In the genomic region with DNA sequence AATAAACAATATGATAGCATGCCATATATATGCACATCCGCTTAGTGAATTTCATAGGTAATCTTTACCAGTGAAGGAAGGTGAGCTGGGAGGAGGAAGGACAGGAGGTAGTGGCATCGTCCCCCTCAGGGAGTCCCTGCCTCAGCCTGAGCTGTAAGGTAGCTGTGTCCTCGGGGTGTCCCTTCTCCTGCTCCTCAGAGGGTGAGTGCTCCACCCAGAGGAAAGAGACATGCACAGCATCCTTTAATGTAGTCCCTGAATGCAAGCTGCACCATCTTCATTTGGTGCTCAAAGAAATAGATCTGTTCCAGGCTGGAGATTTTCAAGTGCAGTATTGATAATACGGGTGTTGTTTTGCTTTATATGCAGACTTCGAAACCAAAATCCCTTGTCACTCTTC, we compare ENCODE assay signal across 1 cellular context.
TF ChIP-seq lines count a peak whose summit lies in the region.

No MANE protein-coding gene starts in this region.

TF ChIP-seq in GM23338, 12 proteins besides CTCF, POLR2A, EP300 and RAD21 (continued from another document):
- TF ChIP-seq, protein P1, sequence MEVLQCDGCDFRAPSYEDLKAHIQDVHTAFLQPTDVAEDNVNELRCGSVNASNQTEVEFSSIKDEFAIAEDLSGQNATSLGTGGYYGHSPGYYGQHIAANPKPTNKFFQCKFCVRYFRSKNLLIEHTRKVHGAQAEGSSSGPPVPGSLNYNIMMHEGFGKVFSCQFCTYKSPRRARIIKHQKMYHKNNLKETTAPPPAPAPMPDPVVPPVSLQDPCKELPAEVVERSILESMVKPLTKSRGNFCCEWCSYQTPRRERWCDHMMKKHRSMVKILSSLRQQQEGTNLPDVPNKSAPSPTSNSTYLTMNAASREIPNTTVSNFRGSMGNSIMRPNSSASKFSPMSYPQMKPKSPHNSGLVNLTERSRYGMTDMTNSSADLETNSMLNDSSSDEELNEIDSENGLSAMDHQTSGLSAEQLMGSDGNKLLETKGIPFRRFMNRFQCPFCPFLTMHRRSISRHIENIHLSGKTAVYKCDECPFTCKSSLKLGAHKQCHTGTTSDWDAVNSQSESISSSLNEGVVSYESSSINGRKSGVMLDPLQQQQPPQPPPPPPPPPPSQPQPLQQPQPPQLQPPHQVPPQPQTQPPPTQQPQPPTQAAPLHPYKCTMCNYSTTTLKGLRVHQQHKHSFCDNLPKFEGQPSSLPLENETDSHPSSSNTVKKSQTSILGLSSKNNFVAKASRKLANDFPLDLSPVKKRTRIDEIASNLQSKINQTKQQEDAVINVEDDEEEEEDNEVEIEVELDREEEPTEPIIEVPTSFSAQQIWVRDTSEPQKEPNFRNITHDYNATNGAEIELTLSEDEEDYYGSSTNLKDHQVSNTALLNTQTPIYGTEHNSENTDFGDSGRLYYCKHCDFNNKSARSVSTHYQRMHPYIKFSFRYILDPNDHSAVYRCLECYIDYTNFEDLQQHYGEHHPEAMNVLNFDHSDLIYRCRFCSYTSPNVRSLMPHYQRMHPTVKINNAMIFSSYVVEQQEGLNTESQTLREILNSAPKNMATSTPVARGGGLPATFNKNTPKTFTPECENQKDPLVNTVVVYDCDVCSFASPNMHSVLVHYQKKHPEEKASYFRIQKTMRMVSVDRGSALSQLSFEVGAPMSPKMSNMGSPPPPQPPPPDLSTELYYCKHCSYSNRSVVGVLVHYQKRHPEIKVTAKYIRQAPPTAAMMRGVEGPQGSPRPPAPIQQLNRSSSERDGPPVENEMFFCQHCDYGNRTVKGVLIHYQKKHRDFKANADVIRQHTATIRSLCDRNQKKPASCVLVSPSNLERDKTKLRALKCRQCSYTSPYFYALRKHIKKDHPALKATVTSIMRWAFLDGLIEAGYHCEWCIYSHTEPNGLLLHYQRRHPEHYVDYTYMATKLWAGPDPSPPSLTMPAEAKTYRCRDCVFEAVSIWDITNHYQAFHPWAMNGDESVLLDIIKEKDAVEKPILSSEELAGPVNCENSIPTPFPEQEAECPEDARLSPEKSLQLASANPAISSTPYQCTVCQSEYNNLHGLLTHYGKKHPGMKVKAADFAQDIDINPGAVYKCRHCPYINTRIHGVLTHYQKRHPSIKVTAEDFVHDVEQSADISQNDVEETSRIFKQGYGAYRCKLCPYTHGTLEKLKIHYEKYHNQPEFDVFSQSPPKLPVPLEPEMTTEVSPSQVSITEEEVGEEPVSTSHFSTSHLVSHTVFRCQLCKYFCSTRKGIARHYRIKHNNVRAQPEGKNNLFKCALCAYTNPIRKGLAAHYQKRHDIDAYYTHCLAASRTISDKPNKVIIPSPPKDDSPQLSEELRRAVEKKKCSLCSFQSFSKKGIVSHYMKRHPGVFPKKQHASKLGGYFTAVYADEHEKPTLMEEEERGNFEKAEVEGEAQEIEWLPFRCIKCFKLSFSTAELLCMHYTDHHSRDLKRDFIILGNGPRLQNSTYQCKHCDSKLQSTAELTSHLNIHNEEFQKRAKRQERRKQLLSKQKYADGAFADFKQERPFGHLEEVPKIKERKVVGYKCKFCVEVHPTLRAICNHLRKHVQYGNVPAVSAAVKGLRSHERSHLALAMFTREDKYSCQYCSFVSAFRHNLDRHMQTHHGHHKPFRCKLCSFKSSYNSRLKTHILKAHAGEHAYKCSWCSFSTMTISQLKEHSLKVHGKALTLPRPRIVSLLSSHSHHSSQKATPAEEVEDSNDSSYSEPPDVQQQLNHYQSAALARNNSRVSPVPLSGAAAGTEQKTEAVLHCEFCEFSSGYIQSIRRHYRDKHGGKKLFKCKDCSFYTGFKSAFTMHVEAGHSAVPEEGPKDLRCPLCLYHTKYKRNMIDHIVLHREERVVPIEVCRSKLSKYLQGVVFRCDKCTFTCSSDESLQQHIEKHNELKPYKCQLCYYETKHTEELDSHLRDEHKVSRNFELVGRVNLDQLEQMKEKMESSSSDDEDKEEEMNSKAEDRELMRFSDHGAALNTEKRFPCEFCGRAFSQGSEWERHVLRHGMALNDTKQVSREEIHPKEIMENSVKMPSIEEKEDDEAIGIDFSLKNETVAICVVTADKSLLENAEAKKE (CRISPR knock-in tag; IDR thresholded peaks at IDR 0.05), result no peak
- TF ChIP-seq NANOG (IDR thresholded peaks at IDR 0.05; ENCODE audit: borderline replicate concordance), result no peak
- TF ChIP-seq, protein P2, sequence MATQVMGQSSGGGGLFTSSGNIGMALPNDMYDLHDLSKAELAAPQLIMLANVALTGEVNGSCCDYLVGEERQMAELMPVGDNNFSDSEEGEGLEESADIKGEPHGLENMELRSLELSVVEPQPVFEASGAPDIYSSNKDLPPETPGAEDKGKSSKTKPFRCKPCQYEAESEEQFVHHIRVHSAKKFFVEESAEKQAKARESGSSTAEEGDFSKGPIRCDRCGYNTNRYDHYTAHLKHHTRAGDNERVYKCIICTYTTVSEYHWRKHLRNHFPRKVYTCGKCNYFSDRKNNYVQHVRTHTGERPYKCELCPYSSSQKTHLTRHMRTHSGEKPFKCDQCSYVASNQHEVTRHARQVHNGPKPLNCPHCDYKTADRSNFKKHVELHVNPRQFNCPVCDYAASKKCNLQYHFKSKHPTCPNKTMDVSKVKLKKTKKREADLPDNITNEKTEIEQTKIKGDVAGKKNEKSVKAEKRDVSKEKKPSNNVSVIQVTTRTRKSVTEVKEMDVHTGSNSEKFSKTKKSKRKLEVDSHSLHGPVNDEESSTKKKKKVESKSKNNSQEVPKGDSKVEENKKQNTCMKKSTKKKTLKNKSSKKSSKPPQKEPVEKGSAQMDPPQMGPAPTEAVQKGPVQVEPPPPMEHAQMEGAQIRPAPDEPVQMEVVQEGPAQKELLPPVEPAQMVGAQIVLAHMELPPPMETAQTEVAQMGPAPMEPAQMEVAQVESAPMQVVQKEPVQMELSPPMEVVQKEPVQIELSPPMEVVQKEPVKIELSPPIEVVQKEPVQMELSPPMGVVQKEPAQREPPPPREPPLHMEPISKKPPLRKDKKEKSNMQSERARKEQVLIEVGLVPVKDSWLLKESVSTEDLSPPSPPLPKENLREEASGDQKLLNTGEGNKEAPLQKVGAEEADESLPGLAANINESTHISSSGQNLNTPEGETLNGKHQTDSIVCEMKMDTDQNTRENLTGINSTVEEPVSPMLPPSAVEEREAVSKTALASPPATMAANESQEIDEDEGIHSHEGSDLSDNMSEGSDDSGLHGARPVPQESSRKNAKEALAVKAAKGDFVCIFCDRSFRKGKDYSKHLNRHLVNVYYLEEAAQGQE (IDR thresholded peaks at IDR 0.05; ENCODE audit: unreplicated experiment), result no peak
TF ChIP-seq in GM23338: peak in this region for 0.
